19 cellular contexts compared by ENCODE assay signal in the genomic region with DNA sequence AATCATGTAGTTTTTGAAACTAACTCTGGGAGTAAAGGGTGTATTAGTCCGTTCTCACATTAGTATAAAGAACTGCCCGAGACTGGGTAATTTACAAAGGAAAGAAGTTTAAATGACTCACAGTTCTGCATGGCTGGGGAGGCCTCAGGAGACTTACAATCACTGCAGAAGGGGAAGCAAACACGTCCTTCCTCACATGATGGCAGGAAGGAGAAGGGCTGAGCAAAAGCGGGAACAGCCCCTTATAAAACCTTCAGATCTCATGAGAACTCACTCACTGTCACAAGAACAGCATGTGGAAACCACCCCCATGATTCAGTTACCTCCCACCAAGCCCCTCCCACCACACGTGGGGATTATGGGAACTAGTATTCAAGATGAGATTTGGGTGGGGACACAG.
"Had no signal": no experiment of that assay in that cellular context is flagged by ENCODE, and none has a peak within 500 bp of the region (broad histone marks: within the 10 kb centered on the region; RNA-seq: fewer than 3 reads in every experiment).

No MANE protein-coding gene starts in this region.

- H3K27me3 Mint-ChIP-seq: activated T-helper 17 cell treated with anti-CD3 and anti-CD28 coated beads, Interleukin-2, amount 50 U/mL, for 72 hours had no signal

- H3K4me1 Mint-ChIP-seq: activated T-helper 17 cell treated with anti-CD3 and anti-CD28 coated beads, Interleukin-2, amount 50 U/mL, for 72 hours had no signal

- H3K4me3 Mint-ChIP-seq: activated T-cell treated with anti-CD3 and anti-CD28 coated beads, Interleukin-2, amount 50 U/mL, for 4 hours; activated T-helper 17 cell treated with anti-CD3 and anti-CD28 coated beads, Interleukin-2, amount 50 U/mL, for 72 hours had no signal

- H3K27ac Mint-ChIP-seq: activated T-helper 17 cell treated with anti-CD3 and anti-CD28 coated beads, Interleukin-2, amount 50 U/mL, for 72 hours had no signal

- DNase-seq: activated gamma-delta T cell treated with Interleukin-2 at 50 U/mL for 16 hours; activated naive CD4-positive, alpha-beta T cell treated with anti-CD3 and anti-CD28 coated beads, Interleukin-2, amount 50 U/mL, for 16 hours; activated T-cell treated with anti-CD3 and anti-CD28 coated beads, Interleukin-2, amount 50 U/mL, for 4 hours; amniotic stem cell; brain microvascular endothelial cell; caudate nucleus; effector CD8-positive, alpha-beta T cell; left ventricle myocardium inferior; pancreas; retina; stimulated activated CD4-positive, alpha-beta T cell treated with anti-CD3 and anti-CD28 coated beads, Interleukin-1b, Interleukin-23, amount 100 ng/mL, for 48 hours; stimulated activated naive CD4-positive, alpha-beta T cell; T-helper 2 cell had no signal

- H3K4me3 ChIP-seq: left ventricle myocardium inferior, lung, pancreas, prostate gland, smooth muscle cell, suprapubic skin, tibial artery had no signal

- ATAC-seq: activated T-cell treated with anti-CD3 and anti-CD28 coated beads, Interleukin-2, amount 50 U/mL, for 4 hours; activated T-helper 17 cell treated with anti-CD3 and anti-CD28 coated beads, Interleukin-2, amount 50 U/mL, for 72 hours; pancreas had no signal
